ENCODE assay signal across 31 cellular contexts in the genomic region with DNA sequence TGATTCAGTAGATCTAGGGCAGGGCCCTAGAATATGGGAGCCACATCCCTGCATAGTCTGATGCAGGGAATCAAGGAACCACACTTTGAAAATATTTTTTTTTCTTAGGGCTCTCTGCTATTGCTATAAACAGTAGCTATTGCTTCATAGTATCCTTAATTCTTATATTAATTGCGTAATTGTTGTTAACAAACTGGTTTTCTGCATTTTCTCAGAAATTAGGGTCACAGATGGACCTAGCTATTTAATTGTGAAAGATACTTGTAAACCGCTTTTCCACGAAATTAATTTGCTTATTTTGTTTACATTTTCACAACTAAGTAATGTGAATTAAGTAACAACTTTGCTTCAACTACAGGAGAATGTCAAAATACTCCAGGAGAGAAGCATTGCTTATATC. TPM values are rescaled to one million over a fixed set of nuclear protein-coding genes. Genes with fewer than 3 reads are reported as not detected.
"Had no signal": no experiment of that assay in that cellular context is flagged by ENCODE, and none has a peak within 500 bp of the region (broad histone marks: within the 10 kb centered on the region; RNA-seq: fewer than 3 reads in every experiment).

No MANE protein-coding gene starts in this region.

- H3K4me3 Mint-ChIP-seq: naive thymus-derived CD8-positive, alpha-beta T cell; natural killer cell treated with Interleukin-12 subunit alpha and Interleukin-12 subunit beta and Interleukin-15 and Interleukin-18, amount 100 ng/mL, for 72 hours; nephron progenitor cell; neural crest cell; stimulated activated memory B cell treated with anti-CD40 and anti-IgM and Interleukin-4, amounts not matched to agents 10 μg/mL and 1 μg/mL and 100 μg/mL, for 72 hours; stimulated activated naive CD8-positive, alpha-beta T cell treated with anti-CD3 and anti-CD28 coated beads, Interleukin-15, amount 100 ng/mL, for 72 hours; type B pancreatic cell had no signal

- H3K27me3 Mint-ChIP-seq: progenitor cell of endocrine pancreas; stimulated activated memory B cell treated with anti-CD40 and anti-IgM and Interleukin-4, amounts not matched to agents 10 μg/mL and 1 μg/mL and 100 μg/mL, for 72 hours; type B pancreatic cell had no signal

- H3K9me3 ChIP-seq: neutrophil, psoas muscle, suprapubic skin, testis, tibial artery, transverse colon, upper lobe of right lung, uterus had no signal

- H3K36me3 ChIP-seq: neutrophil, suprapubic skin, tibial artery, transverse colon, upper lobe of right lung, uterus had no signal

- H3K4me2 ChIP-seq: smooth muscle cell had no signal

- ATAC-seq: naive thymus-derived CD8-positive, alpha-beta T cell; natural killer cell treated with Interleukin-12 subunit alpha and Interleukin-12 subunit beta and Interleukin-15 and Interleukin-18, amount 100 ng/mL, for 72 hours; psoas muscle; right cardiac atrium; sciatic nerve; stimulated activated memory B cell treated with anti-CD40 and anti-IgM and Interleukin-4, amounts not matched to agents 10 μg/mL and 1 μg/mL and 100 μg/mL, for 72 hours; stimulated activated naive CD8-positive, alpha-beta T cell treated with anti-CD3 and anti-CD28 coated beads, Interleukin-15, amount 100 ng/mL, for 72 hours; stimulated activated naive CD8-positive, alpha-beta T cell treated with anti-CD3 and anti-CD28 coated beads, Interleukin-15, Interleukin-2, amounts not matched to agents 100 U/mL and 50 U/mL, for 24 hours; upper lobe of right lung had no signal

- H3K4me1 ChIP-seq: parathyroid adenoma, psoas muscle, spleen, suprapubic skin, testis, tibial artery, transverse colon, upper lobe of right lung, uterus had no signal

- H3K4me1 Mint-ChIP-seq: naive thymus-derived CD8-positive, alpha-beta T cell; nephron progenitor cell; stimulated activated memory B cell treated with anti-CD40 and anti-IgM and Interleukin-4, amounts not matched to agents 10 μg/mL and 1 μg/mL and 100 μg/mL, for 72 hours; stimulated activated naive CD8-positive, alpha-beta T cell treated with anti-CD3 and anti-CD28 coated beads, Interleukin-15, amount 100 ng/mL, for 72 hours had no signal

- H3K9ac ChIP-seq: parathyroid adenoma had no signal

- H3K27ac ChIP-seq: neutrophil, parathyroid adenoma, psoas muscle, skin epidermis, spleen, suprapubic skin, testis, tibial artery, transverse colon, upper lobe of right lung, uterus had no signal

- H2AFZ ChIP-seq: parathyroid adenoma had no signal

- H3K79me2 ChIP-seq: parathyroid adenoma had no signal

- H3K36me3 Mint-ChIP-seq: natural killer cell treated with Interleukin-12 subunit alpha and Interleukin-12 subunit beta and Interleukin-15 and Interleukin-18, amount 100 ng/mL, for 72 hours; stimulated activated memory B cell treated with anti-CD40 and anti-IgM and Interleukin-4, amounts not matched to agents 10 μg/mL and 1 μg/mL and 100 μg/mL, for 72 hours had no signal

- H3K9me3 Mint-ChIP-seq: naive thymus-derived CD8-positive, alpha-beta T cell; stimulated activated memory B cell treated with anti-CD40 and anti-IgM and Interleukin-4, amounts not matched to agents 10 μg/mL and 1 μg/mL and 100 μg/mL, for 72 hours; stimulated activated naive CD8-positive, alpha-beta T cell treated with anti-CD3 and anti-CD28 coated beads, Interleukin-15, amount 100 ng/mL, for 72 hours; type B pancreatic cell had no signal

- H3K27me3 ChIP-seq: neutrophil, spleen, suprapubic skin, testis, tibial artery, transverse colon, upper lobe of right lung, uterus had no signal

- DNase-seq: naive thymus-derived CD8-positive, alpha-beta T cell; nephron progenitor cell; nucleus accumbens; psoas muscle; right cardiac atrium; spleen; stimulated activated CD4-positive, alpha-beta T cell treated with anti-CD3 and anti-CD28 coated beads, Interleukin-12 subunit alpha, Interleukin-12 subunit beta, amount 100 ng/mL, for 4 hours; stimulated activated CD4-positive, alpha-beta T cell treated with anti-CD3 and anti-CD28 coated beads, Interleukin-1b, Interleukin-23, amount 100 ng/mL, for 48 hours; stimulated activated CD4-positive, alpha-beta T cell treated with anti-CD3 and anti-CD28 coated beads, Interleukin-4, amount 100 ng/mL, for 1 hour; stimulated activated CD4-positive, alpha-beta T cell treated with anti-CD3 and anti-CD28 coated beads, Interleukin-4, amount 100 ng/mL, for 4 hours; stimulated activated CD8-positive, alpha-beta memory T cell treated with anti-CD3 and anti-CD28 coated beads, Interleukin-4, amount 100 ng/mL, for 48 hours; stimulated activated naive CD4-positive, alpha-beta T cell; stimulated activated naive CD8-positive, alpha-beta T cell treated with anti-CD3 and anti-CD28 coated beads, Interleukin-15, amount 100 ng/mL, for 72 hours; stimulated activated naive CD8-positive, alpha-beta T cell treated with anti-CD3 and anti-CD28 coated beads, Interleukin-15, Interleukin-2, amounts not matched to agents 100 U/mL and 50 U/mL, for 24 hours; substantia nigra; testis; tibial artery; transverse colon; upper lobe of right lung; uterus had no signal

- H3K27ac Mint-ChIP-seq: naive thymus-derived CD8-positive, alpha-beta T cell; natural killer cell treated with Interleukin-12 subunit alpha and Interleukin-12 subunit beta and Interleukin-15 and Interleukin-18, amount 100 ng/mL, for 72 hours; nephron progenitor cell; progenitor cell of endocrine pancreas; stimulated activated memory B cell treated with anti-CD40 and anti-IgM and Interleukin-4, amounts not matched to agents 10 μg/mL and 1 μg/mL and 100 μg/mL, for 72 hours; stimulated activated naive CD8-positive, alpha-beta T cell treated with anti-CD3 and anti-CD28 coated beads, Interleukin-15, amount 100 ng/mL, for 72 hours; type B pancreatic cell had no signal

- H3K4me3 ChIP-seq: psoas muscle, skin epidermis, smooth muscle cell, spleen, suprapubic skin, tibial artery, transverse colon, upper lobe of right lung, uterus had no signal

RNA-seq across cellular contexts. Expression of a gene that starts 34.1 kb away (rescaled TPM):
- total RNA-seq: naive thymus-derived CD8-positive, alpha-beta T cell; natural killer cell treated with Interleukin-12 subunit alpha and Interleukin-12 subunit beta and Interleukin-15 and Interleukin-18, amount 100 ng/mL, for 72 hours had no signal
- polyA plus RNA-seq: naive thymus-derived CD8-positive, alpha-beta T cell had no signal
